Comparison of ENCODE assay signal across 25 cellular contexts in genomic region chr6:134814076-134814709, GRCh38.
DNase-seq lines count a peak whose midpoint lies in the region; ATAC-seq lines count a peak whose summit lies in the region.
"Had no signal": no experiment of that assay in that cellular context is flagged by ENCODE, and none has a peak within 500 bp of the region (broad histone marks: within the 10 kb centered on the region; RNA-seq: fewer than 3 reads in every experiment).

No MANE protein-coding gene starts in this region.

- H2BK120ac ChIP-seq in mesendoderm (ENCODE audit: low read depth, low read length) = no peak overlapping the region

- no peaks in the 10 kb centered on the region for H3K79me1 ChIP-seq in mesendoderm (ENCODE audit: low read length)

- no peaks in the 10 kb centered on the region for H3K9me3 ChIP-seq in aorta (ENCODE audit: control insufficient read depth, low read length)
- H3K9me3 ChIP-seq: heart right ventricle, prostate gland had no signal

- H3K36me3 ChIP-seq in mesendoderm (ENCODE audit: control insufficient read depth, insufficient read depth, low read length) = no peaks in the 10 kb centered on the region
- no peaks in the 10 kb centered on the region for H3K36me3 ChIP-seq in aorta (ENCODE audit: control insufficient read depth in 1 of 2, insufficient read depth in 2 of 2, low read length in 1 of 2)
- H3K36me3 ChIP-seq: heart right ventricle, prostate gland, WERI-Rb-1 had no signal

- no peak overlapping the region for H4K5ac ChIP-seq in mesendoderm (ENCODE audit: low read length)

- no peak overlapping the region for H3K4me3 ChIP-seq in mesendoderm (ENCODE audit: low read length)
- no peak overlapping the region for H3K4me3 ChIP-seq in aorta (ENCODE audit: low read length in 2 of 2)
- H3K4me3 ChIP-seq: heart right ventricle, prostate gland had no signal

- no peak overlapping the region for H3K4me2 ChIP-seq in mesendoderm (ENCODE audit: low read length)

- no peak for ATAC-seq in aorta (ENCODE audit: low FRiP score)
- ATAC-seq: CD8-positive, alpha-beta T cell; heart right ventricle; left ventricle myocardium superior; stimulated activated naive CD8-positive, alpha-beta T cell treated with anti-CD3 and anti-CD28 coated beads, Interleukin-15, amount 100 ng/mL, for 72 hours; T-helper 17 cell had no signal

- H3K27me3 ChIP-seq in mesendoderm (ENCODE audit: insufficient read depth, low read length, poor library complexity) (no peaks in the 10 kb centered on the region), aorta (ENCODE audit: control insufficient read depth in 1 of 2, insufficient read depth in 2 of 2, low read length in 1 of 2) (no peaks in the 10 kb centered on the region)
- H3K27me3 ChIP-seq: heart right ventricle had no signal

- H4K8ac ChIP-seq in mesendoderm (ENCODE audit: low read depth, low read length) = no peak overlapping the region

- no peak overlapping the region for H3K18ac ChIP-seq in mesendoderm (ENCODE audit: low read length)

- H3K27ac ChIP-seq in epithelial cell of prostate = no peak overlapping the region
- H3K27ac ChIP-seq in mesendoderm (ENCODE audit: low read depth, low read length) = peak overlapping the region; percentile 25
- no peak overlapping the region for H3K27ac ChIP-seq in aorta (ENCODE audit: low read depth in 1 of 2, low read length in 2 of 2)
- H3K27ac ChIP-seq: heart right ventricle, prostate gland, WERI-Rb-1 had no signal

- no peak overlapping the region for H3K23ac ChIP-seq in mesendoderm (ENCODE audit: low read length)

- H2BK5ac ChIP-seq in mesendoderm (ENCODE audit: low read length) = no peak overlapping the region

- no CpG with 5 or more reads among the region's 5 CpGs for WGBS in mesendoderm (ENCODE audit: extremely low coverage, insufficient coverage, low lambda C conversion rate)
- WGBS in aorta, 2 donors = 97 to 98% methylated on average over 5 of the region's 5 CpGs

- no peak overlapping the region for H3K9ac ChIP-seq in mesendoderm (ENCODE audit: low read length)

- intact Hi-C loops in aorta (cut with DNase I) = no loop called here

- H2BK15ac ChIP-seq in mesendoderm (replicated peaks; ENCODE audit: low read depth) = no peak overlapping the region

- DNase-seq in HCEC 1CT (peak; percentile 77), RPMI7951 (ENCODE audit: low read depth) (peak; percentile 84), epithelial cell of prostate (ENCODE audit: low read depth, low spot score) (peak; percentile 29), mesendoderm (peak; percentile 80), NCI-H1436 treated with DMSO at 0.1 percent for 48 hours (lab: John Stamatoyannopoulos, UW) (no peak), NCI-H2081 treated with DMSO at 0.1 percent for 48 hours (lab: John Stamatoyannopoulos, UW) (no peak), aorta (no peak)
- DNase-seq in stimulated activated CD4-positive, alpha-beta T cell treated with anti-CD3 and anti-CD28 coated beads, Interleukin-4, amount 100 ng/mL, for 1 hour = no peak
- DNase-seq: activated CD4-positive, alpha-beta T cell treated with anti-CD3 and anti-CD28 coated beads, Interleukin-2, amount 50 U/mL, for 1 hour; activated CD8-positive, alpha-beta memory T cell treated with anti-CD3 and anti-CD28 coated beads, Interleukin-2, amount 50 U/mL, for 48 hours; activated effector memory CD4-positive, alpha-beta T cell treated with Interleukin-2 at 50 U/mL for 16 hours; CD8-positive, alpha-beta T cell; DMS79 treated with DMSO at 0.1 percent for 48 hours; effector CD4-positive, alpha-beta T cell; heart right ventricle; left ventricle myocardium superior; NCI-H146; NCI-H2171; NCI-H82; small intestine; stimulated activated CD4-positive, alpha-beta T cell treated with anti-CD3 and anti-CD28 coated beads, Interleukin-2, amount 100 ng/mL, for 48 hours; stimulated activated naive CD8-positive, alpha-beta T cell treated with anti-CD3 and anti-CD28 coated beads, Interleukin-15, amount 100 ng/mL, for 72 hours; T-helper 17 cell; WERI-Rb-1 had no signal

- no peaks in the 10 kb centered on the region for H3K4me1 ChIP-seq in mesendoderm (ENCODE audit: control insufficient read depth, low read depth, low read length)
- no peaks in the 10 kb centered on the region for H3K4me1 ChIP-seq in aorta (ENCODE audit: control insufficient read depth in 1 of 2, insufficient read depth in 2 of 2, low read length in 2 of 2)
- H3K4me1 ChIP-seq: heart right ventricle, prostate gland had no signal

- H3K79me2 ChIP-seq in mesendoderm (ENCODE audit: control insufficient read depth, insufficient read depth, low read length) = no peaks in the 10 kb centered on the region

- H3K4ac ChIP-seq in mesendoderm (ENCODE audit: low read depth, low read length) = no peak overlapping the region

- H3K56ac ChIP-seq in mesendoderm (ENCODE audit: low read length) = no peak overlapping the region

- H2AK5ac ChIP-seq in mesendoderm (ENCODE audit: low read length) = no peak overlapping the region

Comparison
In these comparisons a context has a peak if more than half of its experiments do, and no peak if none do; other contexts are left out.
1. DNase-seq: peak in HCEC 1CT (single experiment), RPMI7951 (single experiment), epithelial cell of prostate (single experiment) and mesendoderm (single experiment); none in NCI-H1436 treated with DMSO at 0.1 percent for 48 hours (single experiment), NCI-H2081 treated with DMSO at 0.1 percent for 48 hours (single experiment), stimulated activated CD4-positive, alpha-beta T cell treated with anti-CD3 and anti-CD28 coated beads, Interleukin-4, amount 100 ng/mL, for 1 hour (single experiment) and aorta (0 of 2).